ENCODE assay signal across 7 cellular contexts in the genomic region with DNA sequence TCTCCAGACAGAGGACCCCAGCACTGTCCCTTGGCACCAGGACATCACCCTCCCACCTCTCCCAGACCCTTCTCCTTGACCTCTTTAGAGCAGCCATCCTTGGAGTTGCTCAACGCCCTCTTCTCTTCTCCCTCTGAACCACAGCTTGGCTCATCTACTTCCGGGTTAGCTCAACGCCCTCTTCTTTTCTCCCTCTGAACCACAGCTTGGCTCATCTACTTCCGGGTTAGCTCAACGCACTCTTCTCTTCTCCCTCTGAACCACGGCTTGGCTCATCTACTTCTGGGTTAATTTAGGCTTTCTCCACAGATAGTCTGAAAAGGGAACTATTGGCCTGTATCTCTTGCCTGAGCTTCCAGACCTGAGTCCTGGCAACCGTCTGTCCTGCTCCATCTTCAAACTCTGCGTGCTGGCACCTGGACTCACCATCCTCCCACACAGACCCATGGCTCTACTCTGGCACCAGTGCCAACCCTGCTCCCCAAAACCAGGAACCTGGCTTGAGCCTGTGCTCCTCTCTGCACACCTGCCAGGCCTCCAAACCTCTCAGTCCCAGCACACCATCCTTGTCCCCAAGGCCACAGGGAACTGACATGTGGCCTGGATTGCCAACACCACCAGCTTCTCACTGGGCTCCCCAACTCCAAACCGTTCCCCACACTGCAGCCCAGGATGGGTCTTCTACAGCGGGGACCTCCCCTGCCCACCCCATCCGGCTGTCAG. TPM values are rescaled to one million over a fixed set of nuclear protein-coding genes. Genes with fewer than 3 reads are reported as not detected.
DNase-seq lines count a peak whose midpoint lies in the region; FAIRE-seq and TF ChIP-seq lines count a peak whose summit lies in the region.
"Had no signal": no experiment of that assay in that cellular context is flagged by ENCODE, and none has a peak within 500 bp of the region (broad histone marks: within the 10 kb centered on the region; RNA-seq: fewer than 3 reads in every experiment).

No MANE protein-coding gene starts in this region.

- peaks cover 51% of the 10 kb centered on the region for H3K79me2 ChIP-seq in endothelial cell of umbilical vein (ENCODE audit: control insufficient read depth, insufficient read depth, low read length)

- no peak overlapping the region for H2AFZ ChIP-seq in endothelial cell of umbilical vein (ENCODE audit: low read depth, low read length)

- CTCF ChIA-PET in endothelial cell of umbilical vein (lab: Charles Lee) = interaction anchor here (0.8 to 2.7 kb wide), 4 partner anchors 11 to 24 kb away, joined by 3 to 18 read pairs (median 8); no protein-coding TSS in a partner anchor

- POLR2A ChIA-PET in endothelial cell of umbilical vein (lab: Charles Lee) = interaction anchor here (1.4 to 1.5 kb wide), 2 partner anchors 10 to 11 kb away, joined by 5 to 13 read pairs; no protein-coding TSS in a partner anchor

- peak overlapping the region; percentile 10 for H3K27ac Mint-ChIP-seq in activated CD4-positive, alpha-beta T cell treated with anti-CD3 and anti-CD28 coated beads, Interleukin-2, amount 10 ng/mL, durations not matched to agents 24 days and 14 days

- H3K36me3 ChIP-seq in endothelial cell of umbilical vein (ENCODE audit: control insufficient read depth in 2 of 2, extremely low read depth in 1 of 2, insufficient read depth in 2 of 2, low read length in 2 of 2) (peaks cover 15 to 21% of the 10 kb centered on the region in 2 experiments), subcutaneous abdominal adipose tissue (ENCODE audit: control insufficient read depth in 5 of 5, insufficient read depth in 5 of 5, low read length in 5 of 5) (peaks cover 3 to 74% (median 61%) of the 10 kb centered on the region in 5 donors)

- no peak overlapping the region for H3K9ac ChIP-seq in endothelial cell of umbilical vein (replicated peaks; ENCODE audit: extremely low read depth, insufficient read depth, low read length)
- H3K9ac ChIP-seq in subcutaneous abdominal adipose tissue (ENCODE audit: low read length in 5 of 5) = peak overlapping the region in 1 of 5 donors; percentile 19

- H3K27me3 Mint-ChIP-seq in activated CD4-positive, alpha-beta T cell treated with anti-CD3 and anti-CD28 coated beads, Interleukin-2, amount 10 ng/mL, durations not matched to agents 24 days and 14 days = no peaks in the 10 kb centered on the region

- H3K4me3 ChIP-seq in endothelial cell of umbilical vein (replicated peaks in 1 of 3; ENCODE audit: insufficient read depth in 1 of 3, low read depth in 1 of 3, low read length in 3 of 3) (no peak overlapping the region), subcutaneous abdominal adipose tissue (ENCODE audit: low read depth in 1 of 5, low read length in 5 of 5) (peak overlapping the region in 3 of 5 donors; percentile 32 to 48 (median 40))

- TF ChIP-seq POLR2A in endothelial cell of umbilical vein (IDR thresholded peaks at IDR 0.05; ENCODE audit: low read depth, low read length) = no peak

- H3K9me1 ChIP-seq in endothelial cell of umbilical vein (replicated peaks; ENCODE audit: control insufficient read depth, extremely low read depth, insufficient read depth, low read length) = no peaks in the 10 kb centered on the region

- BruUV-seq in endothelial cell of umbilical vein (replicated peaks; lab: Mats Ljungman, UMichigan) = no TSS peak

- TF ChIP-seq CTCF in endothelial cell of umbilical vein (IDR thresholded peaks at IDR 0.05; ENCODE audit: extremely low read depth in 1 of 2, insufficient read depth in 1 of 2, low read depth in 1 of 2, low read length in 2 of 2) = no peak

- H3K9me3 ChIP-seq in endothelial cell of umbilical vein (replicated peaks; ENCODE audit: control insufficient read depth, insufficient read depth, low read length) (no peaks in the 10 kb centered on the region), subcutaneous abdominal adipose tissue (ENCODE audit: control insufficient read depth in 5 of 5, low read length in 5 of 5) (no peaks in the 10 kb centered on the region)

- no peak for DNase-seq in activated CD4-positive, alpha-beta T cell treated with anti-CD3 and anti-CD28 coated beads, Interleukin-2, amount 10 ng/mL, durations not matched to agents 24 days and 14 days
- DNase-seq in activated CD4-positive, alpha-beta T cell treated with anti-CD3 and anti-CD28 coated beads, Interleukin-2, amount 50 U/mL, for 1 hour = no peak
- DNase-seq in endothelial cell of umbilical vein (ENCODE audit: low read depth, low spot score) (no peak), DMS153 (lab: John Stamatoyannopoulos, UW) (no peak), AG20443 (ENCODE audit: low spot score) (no peak)
- DNase-seq: activated CD8-positive, alpha-beta memory T cell treated with anti-CD3 and anti-CD28 coated beads, Interleukin-2, amount 50 U/mL, for 4 hours had no signal

- no peaks in the 10 kb centered on the region for H4K20me1 ChIP-seq in endothelial cell of umbilical vein (replicated peaks; ENCODE audit: control insufficient read depth, extremely low read depth, insufficient read depth, low read length)

- peaks cover 41% of the 10 kb centered on the region for H3K36me3 Mint-ChIP-seq in activated CD4-positive, alpha-beta T cell treated with anti-CD3 and anti-CD28 coated beads, Interleukin-2, amount 10 ng/mL, durations not matched to agents 24 days and 14 days (ENCODE audit: low read depth)

- dilution Hi-C loops in endothelial cell of umbilical vein (cut with MboI; ENCODE audit: extremely low pct_ligation_motif_present, low sequenced_read_pairs) = no loop called here

- H3K27me3 ChIP-seq in endothelial cell of umbilical vein (ENCODE audit: control insufficient read depth in 2 of 2, insufficient read depth in 2 of 2, low read length in 2 of 2) (no peaks in the 10 kb centered on the region), subcutaneous abdominal adipose tissue (ENCODE audit: control insufficient read depth in 5 of 5, insufficient read depth in 4 of 5, low read length in 5 of 5) (no peaks in the 10 kb centered on the region)

- H3K4me2 ChIP-seq in endothelial cell of umbilical vein (ENCODE audit: insufficient read depth, low read length) = no peak overlapping the region

- H3K9me3 Mint-ChIP-seq in activated CD4-positive, alpha-beta T cell treated with anti-CD3 and anti-CD28 coated beads, Interleukin-2, amount 10 ng/mL, durations not matched to agents 24 days and 14 days = no peaks in the 10 kb centered on the region

- H3K4me1 Mint-ChIP-seq in activated CD4-positive, alpha-beta T cell treated with anti-CD3 and anti-CD28 coated beads, Interleukin-2, amount 10 ng/mL, durations not matched to agents 24 days and 14 days = peaks cover 10% of the 10 kb centered on the region

- no peak overlapping the region for H3K4me3 Mint-ChIP-seq in activated CD4-positive, alpha-beta T cell treated with anti-CD3 and anti-CD28 coated beads, Interleukin-2, amount 10 ng/mL, durations not matched to agents 24 days and 14 days

- H3K4me1 ChIP-seq in endothelial cell of umbilical vein (ENCODE audit: control insufficient read depth, extremely low read depth, insufficient read depth, low read length) (peaks cover 27% of the 10 kb centered on the region), subcutaneous abdominal adipose tissue (ENCODE audit: control insufficient read depth in 5 of 5, insufficient read depth in 5 of 5, low read length in 5 of 5) (peaks cover 2 to 17% (median 11%) of the 10 kb centered on the region in 5 donors)

- H3K27ac ChIP-seq in endothelial cell of umbilical vein (ENCODE audit: insufficient read depth, low read depth, low read length) (peak overlapping the region; percentile 81), subcutaneous abdominal adipose tissue (ENCODE audit: low read depth, low read length) (peak overlapping the region; percentile 19)

- intact Hi-C loops in activated CD4-positive, alpha-beta T cell treated with anti-CD3 and anti-CD28 coated beads, Interleukin-2, amount 10 ng/mL, durations not matched to agents 24 days and 14 days (cut with micrococcal nuclease) = no loop called here
- intact Hi-C loops in endothelial cell of umbilical vein (cut with micrococcal nuclease) = loop anchor here (2.0 kb wide), 1 partner anchor 25 kb away; a partner anchor contains a TSS

- FAIRE-seq in endothelial cell of umbilical vein (lab: Jason Lieb, UNC) = no peak

RNA-seq across cellular contexts. Expression of a gene that starts 25.3 kb away (rescaled TPM):
- total RNA-seq in activated CD4-positive, alpha-beta T cell treated with anti-CD3 and anti-CD28 coated beads, Interleukin-2, amount 10 ng/mL, durations not matched to agents 24 days and 14 days = 72.2 and 76.5 TPM in 2 replicates
- total RNA-seq in endothelial cell of umbilical vein = 50.2 and 54.3 TPM in 2 replicates
- polyA plus RNA-seq in endothelial cell of umbilical vein = 35.4 and 40.4 TPM in 2 replicates
- 18.0 and 31.7 TPM in 2 replicates for polyA plus RNA-seq in endothelial cell of umbilical vein (2011; cell fraction: cytosol; rRNA removed)
- polyA plus RNA-seq in endothelial cell of umbilical vein (2011; cell fraction: nucleus; rRNA removed) = 58.5 and 65.6 TPM in 2 replicates
- 17.9 and 28.1 TPM in 2 replicates for polyA plus RNA-seq in endothelial cell of umbilical vein (2012)
- 21.6 and 30.8 TPM in 2 replicates for polyA minus RNA-seq in endothelial cell of umbilical vein
- polyA minus RNA-seq in endothelial cell of umbilical vein (2011; cell fraction: cytosol; rRNA and poly(A)+ RNA removed) = 7.8 TPM
- 34.6 and 44.7 TPM in 2 replicates for polyA minus RNA-seq in endothelial cell of umbilical vein (2011; cell fraction: nucleus; rRNA and poly(A)+ RNA removed)

RNA-seq across cellular contexts. Expression of a gene that starts 49.3 kb away (rescaled TPM):
- 0.26 and 0.51 TPM in 2 replicates for total RNA-seq in activated CD4-positive, alpha-beta T cell treated with anti-CD3 and anti-CD28 coated beads, Interleukin-2, amount 10 ng/mL, durations not matched to agents 24 days and 14 days
- total RNA-seq in endothelial cell of umbilical vein = 0.58 and 0.71 TPM in 2 replicates
- 0.32 and 0.46 TPM in 2 replicates for polyA plus RNA-seq in endothelial cell of umbilical vein
- polyA plus RNA-seq in endothelial cell of umbilical vein (2011; cell fraction: cytosol; rRNA removed) = 0.06 and 0.10 TPM in 2 replicates
- 0.43 and 0.87 TPM in 2 replicates for polyA plus RNA-seq in endothelial cell of umbilical vein (2011; cell fraction: nucleus; rRNA removed)
- 0.12 and 0.25 TPM in 2 replicates for polyA plus RNA-seq in endothelial cell of umbilical vein (2012)
- 0.41 TPM in 1 of 2 replicates, not detected in the other for polyA minus RNA-seq in endothelial cell of umbilical vein
- polyA minus RNA-seq in endothelial cell of umbilical vein (2011; cell fraction: cytosol; rRNA and poly(A)+ RNA removed) = 1.1 TPM
- 0.67 and 1.4 TPM in 2 replicates for polyA minus RNA-seq in endothelial cell of umbilical vein (2011; cell fraction: nucleus; rRNA and poly(A)+ RNA removed)

RNA-seq across cellular contexts. Expression of a gene that starts 59.5 kb away (rescaled TPM):
- total RNA-seq in activated CD4-positive, alpha-beta T cell treated with anti-CD3 and anti-CD28 coated beads, Interleukin-2, amount 10 ng/mL, durations not matched to agents 24 days and 14 days = 142 and 147 TPM in 2 replicates
- total RNA-seq in endothelial cell of umbilical vein = 150 and 160 TPM in 2 replicates
- 175 and 181 TPM in 2 replicates for polyA plus RNA-seq in endothelial cell of umbilical vein
- 148 and 157 TPM in 2 replicates for polyA plus RNA-seq in endothelial cell of umbilical vein (2011; cell fraction: cytosol; rRNA removed)
- polyA plus RNA-seq in endothelial cell of umbilical vein (2011; cell fraction: nucleus; rRNA removed) = 200 and 214 TPM in 2 replicates
- polyA plus RNA-seq in endothelial cell of umbilical vein (2012) = 90.2 and 96.0 TPM in 2 replicates
- polyA minus RNA-seq in endothelial cell of umbilical vein = 189 and 293 TPM in 2 replicates
- polyA minus RNA-seq in endothelial cell of umbilical vein (2011; cell fraction: cytosol; rRNA and poly(A)+ RNA removed) = 69.6 TPM
- polyA minus RNA-seq in endothelial cell of umbilical vein (2011; cell fraction: nucleus; rRNA and poly(A)+ RNA removed) = 104 and 106 TPM in 2 replicates

RNA-seq across cellular contexts. Expression of a gene that starts 59.6 kb away (rescaled TPM):
- total RNA-seq in activated CD4-positive, alpha-beta T cell treated with anti-CD3 and anti-CD28 coated beads, Interleukin-2, amount 10 ng/mL, durations not matched to agents 24 days and 14 days = 0.14 and 0.37 TPM in 2 replicates
- total RNA-seq in endothelial cell of umbilical vein = 0.44 and 0.91 TPM in 2 replicates
- polyA plus RNA-seq in endothelial cell of umbilical vein = 1.1 TPM in 2 replicates
- polyA plus RNA-seq in endothelial cell of umbilical vein (2011; cell fraction: cytosol; rRNA removed) = 0.31 and 0.45 TPM in 2 replicates
- polyA plus RNA-seq in endothelial cell of umbilical vein (2011; cell fraction: nucleus; rRNA removed) = 0.22 and 0.45 TPM in 2 replicates
- 0.15 TPM in 1 of 2 replicates, not detected in the other for polyA plus RNA-seq in endothelial cell of umbilical vein (2012)
- polyA minus RNA-seq in endothelial cell of umbilical vein = 1.8 TPM in 1 of 2 replicates, not detected in the other
- 0.82 TPM for polyA minus RNA-seq in endothelial cell of umbilical vein (2011; cell fraction: cytosol; rRNA and poly(A)+ RNA removed)
- 0.48 TPM in 1 of 2 replicates, not detected in the other for polyA minus RNA-seq in endothelial cell of umbilical vein (2011; cell fraction: nucleus; rRNA and poly(A)+ RNA removed)

Comparison
In these comparisons a context has a peak if more than half of its experiments do, and no peak if none do; other contexts are left out.
1. H3K4me3 ChIP-seq: peak in subcutaneous abdominal adipose tissue (3 of 5); none in endothelial cell of umbilical vein (0 of 3).